9 cellular contexts compared by ENCODE assay signal in the genomic region with DNA sequence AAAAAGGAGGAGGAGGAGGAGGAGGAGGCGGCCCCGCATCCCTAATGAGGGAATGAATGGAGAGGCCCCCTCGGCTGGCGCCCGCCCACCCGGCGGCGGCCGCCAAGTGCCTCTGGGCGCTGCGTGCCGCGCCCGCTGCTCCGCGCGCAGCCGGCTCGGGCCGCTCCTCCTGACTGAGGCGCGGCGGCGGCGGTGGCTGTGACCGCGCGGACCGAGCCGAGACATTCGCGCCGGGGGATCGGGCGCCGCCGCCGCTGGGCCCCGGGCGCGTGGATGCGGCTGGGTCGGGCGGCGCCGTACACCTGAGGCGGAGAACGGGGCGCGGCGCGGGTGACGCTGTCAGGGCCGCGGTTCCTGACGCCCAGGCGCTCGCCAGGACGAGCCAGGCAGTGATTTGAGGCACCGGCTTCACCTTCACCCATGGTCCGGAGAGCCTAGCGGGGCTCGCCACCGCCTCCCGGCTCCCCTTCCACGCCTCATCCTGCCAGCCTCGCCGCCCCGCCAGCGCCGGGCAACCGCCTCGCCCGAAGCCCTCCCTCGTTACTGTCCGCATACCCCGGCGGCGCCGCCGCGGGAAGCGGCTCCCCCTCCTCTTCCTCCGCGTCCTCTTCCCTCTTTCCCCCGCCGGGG. TPM values are rescaled to one million over a fixed set of nuclear protein-coding genes. Genes with fewer than 3 reads are reported as not detected.
DNase-seq lines count a peak whose midpoint lies in the region; ATAC-seq, FAIRE-seq and TF ChIP-seq lines count a peak whose summit lies in the region.
"Had no signal": no experiment of that assay in that cellular context is flagged by ENCODE, and none has a peak within 500 bp of the region (broad histone marks: within the 10 kb centered on the region; RNA-seq: fewer than 3 reads in every experiment).

A gene (plus strand): TSS at position 88 of the 630 bp plus-strand sequence. CDS start 687 bp downstream, outside the sequence.

- peak within 1 kb of the TSS; percentile 79 for H3K4me2 ChIP-seq in OCI-LY3 (ENCODE audit: low read length)
- peak within 1 kb of the TSS; percentile 88 for H3K4me2 ChIP-seq in skeletal muscle satellite cell (ENCODE audit: low read length)

- peaks cover 0 to 23% (median 3%) of the 10 kb centered on the region in 6 donors for H3K9me3 Mint-ChIP-seq in immature natural killer cell

- H3K27me3 Mint-ChIP-seq in immature natural killer cell (ENCODE audit: low read depth in 3 of 3), result peaks cover 13 to 29% (median 26%) of the 10 kb centered on the region in 3 donors

- peaks cover 10% of the 10 kb centered on the region for H3K79me2 ChIP-seq in OCI-LY3 (ENCODE audit: low read length)

- H4K20me1 ChIP-seq in OCI-LY3 (ENCODE audit: insufficient read depth, low read length), result no peaks in the 10 kb centered on the region

- DNase-seq in C1 segment of cervical spinal cord (lab: John Stamatoyannopoulos, UW) (peak in 11 of 14 donors; percentile 33 to 86 (median 59)), bronchial epithelial cell (ENCODE audit: low read depth) (peak; percentile 30), immature natural killer cell (no peak), RCC 7860 (ENCODE audit: low spot score) (no peak)

- H3K27ac Mint-ChIP-seq in immature natural killer cell, result no peak within 1 kb of the TSS

- H3K4me1 ChIP-seq in OCI-LY3 (ENCODE audit: low read length) (peaks cover 5% of the 10 kb centered on the region; the same call in 1 of the 2 replicates), skeletal muscle satellite cell (ENCODE audit: control insufficient read depth, insufficient read depth, low read length) (no peaks in the 10 kb centered on the region)

- FAIRE-seq in bronchial epithelial cell (lab: Jason Lieb, UNC), result no peak
- FAIRE-seq in RCC 7860 (lab: Jason Lieb, UNC), result no peak

- H3K27me3 ChIP-seq in OCI-LY3 (ENCODE audit: low read depth, low read length), result peaks cover 4% of the 10 kb centered on the region; the same call in 1 of the 2 replicates
- H3K27me3 ChIP-seq in bronchial epithelial cell (ENCODE audit: control insufficient read depth, insufficient read depth, low read length), result no peaks in the 10 kb centered on the region
- H3K27me3 ChIP-seq in skeletal muscle satellite cell (ENCODE audit: control insufficient read depth, insufficient read depth, low read length), result peaks cover 16% of the 10 kb centered on the region

- H3K36me3 ChIP-seq in OCI-LY3 (replicated peaks; ENCODE audit: low read depth, low read length), result no peaks in the 10 kb centered on the region
- H3K36me3 ChIP-seq in bronchial epithelial cell (ENCODE audit: control insufficient read depth, insufficient read depth, low read length), result no peaks in the 10 kb centered on the region
- no peaks in the 10 kb centered on the region for H3K36me3 ChIP-seq in skeletal muscle satellite cell (ENCODE audit: insufficient read depth, low read length)

- H3K9ac ChIP-seq in OCI-LY3 (ENCODE audit: low read length) (peak within 1 kb of the TSS; percentile 68), skeletal muscle satellite cell (ENCODE audit: low read depth, low read length) (peak within 1 kb of the TSS; percentile 82)

- H3K27ac ChIP-seq in OCI-LY3 (ENCODE audit: low read length), result 0 out of 2 replicates have a peak within 1 kb of the TSS, but pooled peaks have one; percentile 3

- peak within 1 kb of the TSS; percentile 85 for H2AFZ ChIP-seq in OCI-LY3 (ENCODE audit: low read depth, low read length)

- TF ChIP-seq CTCF in OCI-LY3 (IDR thresholded peaks at IDR 0.05; ENCODE audit: low read depth, low read length) (no peak), bronchial epithelial cell (IDR thresholded peaks at IDR 0.05; ENCODE audit: insufficient read depth, low read length, severe bottlenecking) (no peak)

- peak within 1 kb of the TSS; percentile 82 for H3K4me3 ChIP-seq in OCI-LY3 (ENCODE audit: low read length)
- peak within 1 kb of the TSS; percentile 90 for H3K4me3 ChIP-seq in bronchial epithelial cell (ENCODE audit: low read depth, low read length)
- peak within 1 kb of the TSS; percentile 79 for H3K4me3 ChIP-seq in skeletal muscle satellite cell (ENCODE audit: low read length)

- peaks cover 4 to 5% (median 4%) of the 10 kb centered on the region in 3 donors for H3K36me3 Mint-ChIP-seq in immature natural killer cell

- ATAC-seq in GM18873 (IDR thresholded peaks at IDR 0.05; ENCODE audit: low FRiP score, unreplicated experiment) (peak; percentile 48), HG03139 (IDR thresholded peaks at IDR 0.05; ENCODE audit: unreplicated experiment) (peak; percentile 68)

- H3K9me3 ChIP-seq in OCI-LY3 (ENCODE audit: insufficient read depth, low read length) (no peaks in the 10 kb centered on the region), skeletal muscle satellite cell (replicated peaks; ENCODE audit: low read length) (no peaks in the 10 kb centered on the region)

- H3K4me3 Mint-ChIP-seq in immature natural killer cell, result peak within 1 kb of the TSS; percentile 53 to 85 (median 79)

- H3K4me1 Mint-ChIP-seq in immature natural killer cell, result peaks cover 13 to 20% of the 10 kb centered on the region in 2 donors

RNA-seq across cellular contexts. Expression of the gene that starts here (rescaled TPM):
- total RNA-seq in bronchial epithelial cell, result 3.9 and 10.4 TPM in 2 replicates
- polyA plus RNA-seq in immature natural killer cell, result not detected
- 0.87 and 1.3 TPM in 2 replicates for total RNA-seq in skeletal muscle satellite cell (2012; rRNA removed)
- total RNA-seq: T-helper 2 cell treated with Interferon-gamma antibody and Interleukin-4, amounts not matched to agents 100 ng/mL and 5 ng/mL, for 36 hours had no signal

Comparison
In these comparisons a context has a peak if more than half of its experiments do, and no peak if none do; other contexts are left out.
1. DNase-seq: peak in C1 segment of cervical spinal cord (11 of 14) and bronchial epithelial cell (single experiment); none in immature natural killer cell (0 of 3) and RCC 7860 (single experiment).
2. Peak in every context shown above with its lines, with median percentiles within 50 percentile points of each other: H3K4me3 ChIP-seq.